Comparison of ENCODE assay signal across 1 cellular context in the genomic region with DNA sequence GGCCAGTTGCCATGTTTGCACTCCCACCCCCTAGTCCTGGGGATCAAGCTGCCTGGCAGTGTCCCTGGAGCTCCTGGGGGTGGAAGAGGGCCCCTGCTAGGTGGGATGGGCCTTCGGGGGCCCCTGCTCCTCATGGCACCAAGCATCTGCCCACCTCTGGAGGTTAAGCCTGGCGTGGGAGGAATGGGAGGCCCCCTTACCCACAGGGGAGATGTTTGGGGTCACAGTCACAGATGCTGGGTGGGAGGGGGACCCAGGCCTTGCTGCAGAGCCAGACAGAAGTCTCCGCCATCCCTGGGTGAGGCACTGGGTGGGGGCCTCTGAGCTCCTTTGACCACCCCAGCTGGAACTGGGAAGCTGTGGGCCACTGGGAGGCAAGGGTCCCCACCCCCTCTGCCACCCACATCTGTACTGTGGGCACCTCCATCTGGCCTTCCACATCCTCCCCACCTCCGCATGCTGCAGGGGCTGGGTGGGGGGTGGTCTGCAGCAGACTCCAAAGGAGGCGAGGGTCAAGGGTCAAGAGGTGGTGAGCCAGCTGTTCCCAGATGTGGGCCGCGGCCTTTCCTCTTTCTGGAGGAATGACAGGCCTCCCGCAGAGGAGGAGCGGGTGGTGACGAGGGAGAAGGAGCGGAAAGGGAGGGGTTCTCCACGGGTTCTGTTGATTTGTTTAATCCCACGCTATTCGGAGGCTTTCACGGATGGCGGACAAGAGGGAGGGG.
TF ChIP-seq lines count a peak whose summit lies in the region.

No MANE protein-coding gene starts in this region.

TF ChIP-seq in HEK293, 187 proteins besides CTCF, POLR2A, EP300 and RAD21 (continued from another document):
- TF ChIP-seq HIC1 (tag by site-specific recombination; IDR thresholded peaks at IDR 0.05) (peak; percentile 76), GLIS1 (tag by site-specific recombination; IDR thresholded peaks at IDR 0.05) (peak; percentile 93), ZBTB8A (tag by site-specific recombination; IDR thresholded peaks at IDR 0.05) (no peak), ZEB2 (tag by site-specific recombination; IDR thresholded peaks at IDR 0.05) (peak; percentile 38), KLF1 (tag by site-specific recombination; IDR thresholded peaks at IDR 0.05) (peak; percentile 79), ZNF561 (tag by site-specific recombination; IDR thresholded peaks at IDR 0.05; ENCODE audit: borderline replicate concordance) (no peak), BCL11A (tag by site-specific recombination; IDR thresholded peaks at IDR 0.05; ENCODE audit: low read depth) (0 out of 2 replicates have a peak, but pooled peaks have one; percentile 39), EGR2 (tag by site-specific recombination; IDR thresholded peaks at IDR 0.05; ENCODE audit: low read depth) (peak; percentile 85), GLIS2 (tag by site-specific recombination; IDR thresholded peaks at IDR 0.05) (peak; percentile 66), ZNF366 (tag by site-specific recombination; conservative IDR thresholded peaks at IDR 0.05) (0 out of 2 replicates have a peak, but pooled peaks have one; percentile 48), ZNF488 (tag by site-specific recombination; IDR thresholded peaks at IDR 0.05) (no peak), ZFHX2 (tag by site-specific recombination; conservative IDR thresholded peaks at IDR 0.05) (peak; percentile 95)
- TF ChIP-seq, protein P1, sequence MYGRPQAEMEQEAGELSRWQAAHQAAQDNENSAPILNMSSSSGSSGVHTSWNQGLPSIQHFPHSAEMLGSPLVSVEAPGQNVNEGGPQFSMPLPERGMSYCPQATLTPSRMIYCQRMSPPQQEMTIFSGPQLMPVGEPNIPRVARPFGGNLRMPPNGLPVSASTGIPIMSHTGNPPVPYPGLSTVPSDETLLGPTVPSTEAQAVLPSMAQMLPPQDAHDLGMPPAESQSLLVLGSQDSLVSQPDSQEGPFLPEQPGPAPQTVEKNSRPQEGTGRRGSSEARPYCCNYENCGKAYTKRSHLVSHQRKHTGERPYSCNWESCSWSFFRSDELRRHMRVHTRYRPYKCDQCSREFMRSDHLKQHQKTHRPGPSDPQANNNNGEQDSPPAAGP (tag by site-specific recombination; IDR thresholded peaks at IDR 0.05): peak; percentile 94
- TF ChIP-seq, protein P2, sequence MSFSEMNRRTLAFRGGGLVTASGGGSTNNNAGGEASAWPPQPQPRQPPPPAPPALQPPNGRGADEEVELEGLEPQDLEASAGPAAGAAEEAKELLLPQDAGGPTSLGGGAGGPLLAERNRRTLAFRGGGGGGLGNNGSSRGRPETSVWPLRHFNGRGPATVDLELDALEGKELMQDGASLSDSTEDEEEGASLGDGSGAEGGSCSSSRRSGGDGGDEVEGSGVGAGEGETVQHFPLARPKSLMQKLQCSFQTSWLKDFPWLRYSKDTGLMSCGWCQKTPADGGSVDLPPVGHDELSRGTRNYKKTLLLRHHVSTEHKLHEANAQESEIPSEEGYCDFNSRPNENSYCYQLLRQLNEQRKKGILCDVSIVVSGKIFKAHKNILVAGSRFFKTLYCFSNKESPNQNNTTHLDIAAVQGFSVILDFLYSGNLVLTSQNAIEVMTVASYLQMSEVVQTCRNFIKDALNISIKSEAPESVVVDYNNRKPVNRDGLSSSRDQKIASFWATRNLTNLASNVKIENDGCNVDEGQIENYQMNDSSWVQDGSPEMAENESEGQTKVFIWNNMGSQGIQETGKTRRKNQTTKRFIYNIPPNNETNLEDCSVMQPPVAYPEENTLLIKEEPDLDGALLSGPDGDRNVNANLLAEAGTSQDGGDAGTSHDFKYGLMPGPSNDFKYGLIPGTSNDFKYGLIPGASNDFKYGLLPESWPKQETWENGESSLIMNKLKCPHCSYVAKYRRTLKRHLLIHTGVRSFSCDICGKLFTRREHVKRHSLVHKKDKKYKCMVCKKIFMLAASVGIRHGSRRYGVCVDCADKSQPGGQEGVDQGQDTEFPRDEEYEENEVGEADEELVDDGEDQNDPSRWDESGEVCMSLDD (tag by site-specific recombination; IDR thresholded peaks at IDR 0.05): 0 out of 2 replicates have a peak, but pooled peaks have one; percentile 62
TF ChIP-seq in HEK293: peak in this region for 15.
